8 cellular contexts compared by ENCODE assay signal in the genomic region with DNA sequence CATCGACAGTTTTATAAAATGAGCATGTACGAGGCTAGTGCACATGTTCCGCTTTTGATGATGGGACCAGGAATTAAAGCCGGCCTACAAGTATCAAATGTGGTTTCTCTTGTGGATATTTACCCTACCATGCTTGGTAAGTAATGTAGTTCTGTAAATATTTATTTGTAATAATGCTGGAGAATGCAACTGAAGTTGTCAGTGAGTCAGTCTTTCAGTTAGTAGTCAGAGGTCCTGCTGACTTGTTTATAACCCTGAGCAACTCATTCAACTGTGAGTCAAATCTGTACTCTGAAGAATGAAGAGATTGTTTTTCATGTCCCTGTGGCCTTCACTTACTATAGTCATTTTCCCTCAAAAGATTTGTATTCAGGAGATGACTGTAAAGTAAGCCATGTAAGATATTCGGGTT. TPM values are rescaled to one million over a fixed set of nuclear protein-coding genes. Genes with fewer than 3 reads are reported as not detected.
DNase-seq lines count a peak whose midpoint lies in the region; ATAC-seq and TF ChIP-seq lines count a peak whose summit lies in the region.

No MANE protein-coding gene starts in this region.

- H3K9ac ChIP-seq in mesendoderm (ENCODE audit: low read length): no peak overlapping the region

- TF ChIP-seq POLR2A in body of pancreas (IDR thresholded peaks at IDR 0.05): no peak

- intact Hi-C loops in body of pancreas (cut with DNase I): no loop called here
- intact Hi-C loops in Caco-2 (cut with micrococcal nuclease; ENCODE audit: unreplicated experiment): no loop called here

- no peak overlapping the region for H3K56ac ChIP-seq in mesendoderm (ENCODE audit: low read length)

- no peak overlapping the region for H3K4me3 Mint-ChIP-seq in Caco-2 (ENCODE audit: unreplicated experiment)

- H3K27me3 Mint-ChIP-seq in Caco-2 (ENCODE audit: insufficient read depth, unreplicated experiment): no peaks in the 10 kb centered on the region

- H2BK5ac ChIP-seq in mesendoderm (ENCODE audit: low read length): no peak overlapping the region

- POLR2A ChIA-PET in Caco-2 (lab: Charles Lee): no interaction called here

- CTCF ChIA-PET in Caco-2 (lab: Charles Lee): no interaction called here

- H3K9me3 ChIP-seq in body of pancreas (no peaks in the 10 kb centered on the region), Caco-2 (no peaks in the 10 kb centered on the region)

- no peaks in the 10 kb centered on the region for H3K79me2 ChIP-seq in mesendoderm (ENCODE audit: control insufficient read depth, insufficient read depth, low read length)

- no peak overlapping the region for H3K27ac Mint-ChIP-seq in Caco-2 (ENCODE audit: unreplicated experiment)

- H3K4ac ChIP-seq in mesendoderm (ENCODE audit: low read depth, low read length): no peak overlapping the region

- H3K23ac ChIP-seq in mesendoderm (ENCODE audit: low read length): no peak overlapping the region

- peak overlapping the region; percentile 5 for H4K8ac ChIP-seq in mesendoderm (ENCODE audit: low read depth, low read length)

- no CpG with 5 or more reads among the region's 5 CpGs for WGBS in mesendoderm (ENCODE audit: extremely low coverage, insufficient coverage, low lambda C conversion rate)
- WGBS in body of pancreas, 2 donors: 89 to 95% methylated on average over 5 of the region's 5 CpGs

- H3K4me2 ChIP-seq in mesendoderm (ENCODE audit: low read length): no peak overlapping the region

- no peak overlapping the region for H2BK15ac ChIP-seq in mesendoderm (replicated peaks; ENCODE audit: low read depth)

- H3K79me1 ChIP-seq in mesendoderm (ENCODE audit: low read length): no peaks in the 10 kb centered on the region

- peaks cover 8% of the 10 kb centered on the region for H3K4me1 Mint-ChIP-seq in Caco-2 (ENCODE audit: low read depth, unreplicated experiment)

- H3K4me1 ChIP-seq in mesendoderm (ENCODE audit: control insufficient read depth, low read depth, low read length): no peaks in the 10 kb centered on the region
- peaks cover 7% of the 10 kb centered on the region for H3K4me1 ChIP-seq in body of pancreas
- peaks cover 6% of the 10 kb centered on the region; the same call in 1 of the 2 replicates for H3K4me1 ChIP-seq in Caco-2

- H3K18ac ChIP-seq in mesendoderm (ENCODE audit: low read length): no peak overlapping the region

- H3K36me3 Mint-ChIP-seq in Caco-2 (ENCODE audit: insufficient read depth, unreplicated experiment): no peaks in the 10 kb centered on the region

- DNase-seq in RPMI7951 (ENCODE audit: low read depth) (peak; percentile 51), mesendoderm (no peak), inferior parietal cortex (ENCODE audit: extremely low spot score) (no peak), body of pancreas (no peak), Caco-2 (no peak), DMS114 treated with DMSO at 0.1 percent for 48 hours (lab: John Stamatoyannopoulos, UW; ENCODE audit: unreplicated experiment) (no peak)

- H4K5ac ChIP-seq in mesendoderm (ENCODE audit: low read length): no peak overlapping the region

- no peaks in the 10 kb centered on the region for H3K9me3 Mint-ChIP-seq in Caco-2 (ENCODE audit: unreplicated experiment)

- no TSS peak for BruUV-seq in Caco-2 (replicated peaks; lab: Mats Ljungman, UMichigan)

- H2AK5ac ChIP-seq in mesendoderm (ENCODE audit: low read length): no peak overlapping the region

- H3K4me3 ChIP-seq in mesendoderm (ENCODE audit: low read length) (no peak overlapping the region), body of pancreas (no peak overlapping the region), Caco-2 (ENCODE audit: low read depth, low read length) (no peak overlapping the region)

- H3K27me3 ChIP-seq in mesendoderm (ENCODE audit: insufficient read depth, low read length, poor library complexity) (no peaks in the 10 kb centered on the region), body of pancreas (no peaks in the 10 kb centered on the region), Caco-2 (replicated peaks; ENCODE audit: control insufficient read depth, insufficient read depth, low read length) (no peaks in the 10 kb centered on the region)

- TF ChIP-seq CTCF in body of pancreas (IDR thresholded peaks at IDR 0.05) (no peak), Caco-2 (IDR thresholded peaks at IDR 0.05; ENCODE audit: insufficient read depth in 1 of 2, low read depth in 1 of 2, low read length in 1 of 2, severe bottlenecking in 1 of 2, unreplicated experiment in 1 of 2) (no peak)

- H3K27ac ChIP-seq in mesendoderm (ENCODE audit: low read depth, low read length): no peak overlapping the region
- H3K27ac ChIP-seq in body of pancreas: no peak overlapping the region

- ATAC-seq in GM18517 (IDR thresholded peaks at IDR 0.05; ENCODE audit: unreplicated experiment): peak; percentile 88
- peak; percentile 84 for ATAC-seq in HG02588 (IDR thresholded peaks at IDR 0.05; ENCODE audit: unreplicated experiment)
- ATAC-seq in body of pancreas: no peak

- H3K36me3 ChIP-seq in mesendoderm (ENCODE audit: control insufficient read depth, insufficient read depth, low read length) (no peaks in the 10 kb centered on the region), body of pancreas (replicated peaks in 1 of 2; ENCODE audit: insufficient read depth in 1 of 2, low read depth in 2 of 2) (no peaks in the 10 kb centered on the region), Caco-2 (ENCODE audit: control insufficient read depth, insufficient read depth, low read length) (no peaks in the 10 kb centered on the region)

- H2BK120ac ChIP-seq in mesendoderm (ENCODE audit: low read depth, low read length): no peak overlapping the region

RNA-seq across cellular contexts. Expression of gene GPR150, which starts 28.4 kb away (rescaled TPM):
- 0.10 TPM in 1 of 2 replicates, not detected in the other for total RNA-seq in RPMI7951 (2014; rRNA removed; shearing (Covaris generic))
- polyA plus RNA-seq in mesendoderm (2013, experiment 1 of 2): 0.03 TPM
- polyA plus RNA-seq in mesendoderm (2013, experiment 2 of 2): 0.06 TPM
- total RNA-seq in body of pancreas (1 to 10 TPM; 3.3 to 6.0 TPM), Caco-2 (2022) (0.21 and 0.27 TPM in 2 replicates)

RNA-seq across cellular contexts. Expression of gene ARSK, which starts 36.6 kb away (rescaled TPM):
- 8.3 and 11.4 TPM in 2 replicates for total RNA-seq in RPMI7951 (2014; rRNA removed; shearing (Covaris generic))
- polyA plus RNA-seq in mesendoderm (2013, experiment 1 of 2): 9.5 TPM
- polyA plus RNA-seq in mesendoderm (2013, experiment 2 of 2): 9.1 TPM
- total RNA-seq in body of pancreas (1 to 10 TPM; 4.3 to 6.2 TPM), Caco-2 (2022) (5.0 and 5.5 TPM in 2 replicates)

RNA-seq across cellular contexts. Expression of gene SKIC3, which starts 36.7 kb away (rescaled TPM):
- total RNA-seq in RPMI7951 (2014; rRNA removed; shearing (Covaris generic)): 56.6 and 70.9 TPM in 2 replicates
- polyA plus RNA-seq in mesendoderm (2013, experiment 1 of 2): 27.3 TPM
- 28.0 TPM for polyA plus RNA-seq in mesendoderm (2013, experiment 2 of 2)
- total RNA-seq in body of pancreas (10 to 100 TPM; 63.8 to 64.6 TPM), Caco-2 (2022) (75.6 and 78.4 TPM in 2 replicates)

RNA-seq across cellular contexts. Expression of gene RFESD, which starts 55.1 kb away (rescaled TPM):
- total RNA-seq in RPMI7951 (2014; rRNA removed; shearing (Covaris generic)): 2.4 and 4.8 TPM in 2 replicates
- polyA plus RNA-seq in mesendoderm (2013, experiment 1 of 2): 2.8 TPM
- 2.2 TPM for polyA plus RNA-seq in mesendoderm (2013, experiment 2 of 2)
- total RNA-seq in body of pancreas (1 to 10 TPM in 1 of 2 donors, not detected in 1; 9.3 TPM), Caco-2 (2022) (1.6 and 2.4 TPM in 2 replicates)
